In the genomic region with DNA sequence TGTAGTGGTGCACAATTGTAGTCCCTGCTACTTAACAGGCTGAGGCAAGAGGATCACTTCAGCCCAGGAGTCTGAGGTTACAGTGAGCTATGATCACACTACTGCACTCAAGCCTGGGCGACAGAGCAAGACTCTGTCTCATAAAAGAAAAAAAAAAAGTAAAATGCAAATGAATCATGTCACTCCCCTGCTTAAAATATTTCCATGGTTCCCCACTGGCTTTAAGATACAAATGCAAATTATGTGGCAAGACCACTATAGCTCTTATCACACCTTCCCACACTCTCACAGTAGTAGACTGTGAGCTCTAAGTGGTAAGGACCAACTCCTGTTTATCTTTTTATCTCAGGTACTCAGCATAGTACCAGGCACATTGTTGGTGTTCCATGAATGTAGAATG, we compare ENCODE assay signal across 10 cellular contexts. TPM values are rescaled to one million over a fixed set of nuclear protein-coding genes. Genes with fewer than 3 reads are reported as not detected.
A peak's percentile ranks its signal among the peaks of the same experiment; 100 is the strongest.
DNase-seq lines count a peak whose midpoint lies in the region; ATAC-seq, FAIRE-seq and TF ChIP-seq lines count a peak whose summit lies in the region.
"Not testable (repeated sequence)": the region's sequence is repeated elsewhere in the genome, so short reads cannot be mapped to it uniquely, and the experiment has no call there.
"Had no signal": no experiment of that assay in that cellular context is flagged by ENCODE, and none has a peak within 500 bp of the region (broad histone marks: within the 10 kb centered on the region; RNA-seq: fewer than 3 reads in every experiment).

No MANE protein-coding gene starts in this region.

- RAD21 ChIA-PET in GM12878 (lab: Charles Lee; ENCODE audit: unreplicated experiment) = not testable (repeated sequence)

- H2AFZ ChIP-seq in GM12878 (ENCODE audit: control insufficient read depth, low read depth, low read length) = not testable (repeated sequence)

- intact Hi-C loops in GM12878 (cut with micrococcal nuclease; ENCODE audit: unreplicated experiment) = not testable (repeated sequence)

- not testable (repeated sequence) for H3K36me3 ChIP-seq in GM12878 (ENCODE audit: control insufficient read depth in 2 of 2, insufficient read depth in 2 of 2, low read length in 1 of 2)

- TF ChIP-seq EP300 in GM12878 (IDR thresholded peaks at IDR 0.05; ENCODE audit: borderline replicate concordance in 1 of 2, control insufficient read depth in 1 of 2, low read depth in 2 of 2, low read length in 2 of 2) = not testable (repeated sequence)

- POLR2A ChIA-PET in GM12878 (lab: Charles Lee) = not testable (repeated sequence)

- not testable (repeated sequence) for TF ChIP-seq RAD21 in GM12878 (IDR thresholded peaks at IDR 0.05; ENCODE audit: insufficient read depth, low read depth, low read length)

- H3K9me3 ChIP-seq in GM12878 (replicated peaks; ENCODE audit: control insufficient read depth, insufficient read depth, low read length) = not testable (repeated sequence)

- peak; percentile 98 for ATAC-seq in GM18517 (IDR thresholded peaks at IDR 0.05; ENCODE audit: unreplicated experiment)
- peak; percentile 94 for ATAC-seq in GM19351 (IDR thresholded peaks at IDR 0.05; ENCODE audit: unreplicated experiment)
- peak; percentile 81 for ATAC-seq in GM21529 (IDR thresholded peaks at IDR 0.05; ENCODE audit: unreplicated experiment)
- ATAC-seq in HG02852 (IDR thresholded peaks at IDR 0.05; ENCODE audit: unreplicated experiment) = peak; percentile 97
- ATAC-seq in HG03175 (IDR thresholded peaks at IDR 0.05; ENCODE audit: unreplicated experiment) = peak; percentile 94
- ATAC-seq in HG03571 (IDR thresholded peaks at IDR 0.05; ENCODE audit: unreplicated experiment) = peak; percentile 76
- peak; percentile 92 for ATAC-seq in GM12878

- SMC1A ChIA-PET in GM12878 (lab: Charles Lee; ENCODE audit: uncharacterized antibody, unreplicated experiment) = not testable (repeated sequence)

- not testable (repeated sequence) for TF ChIP-seq CTCF in GM12878 (IDR thresholded peaks at IDR 0.05 in 2 of 3, conservative IDR thresholded peaks at IDR 0.05 in 1 of 3; ENCODE audit: control insufficient read depth in 2 of 3, extremely low read depth in 1 of 3, insufficient read depth in 1 of 3, low read depth in 3 of 3, low read length in 3 of 3)

- in situ Hi-C loops in GM12878 (cut with MboI) = not testable (repeated sequence)

- not testable (repeated sequence) for H3K4me2 ChIP-seq in GM12878 (ENCODE audit: control insufficient read depth, insufficient read depth)

- H3K9ac ChIP-seq in GM12878 (ENCODE audit: control insufficient read depth, insufficient read depth, low read length) = not testable (repeated sequence)

- not testable (repeated sequence) for DNase-seq in GM12878 (ENCODE audit: low read depth, low spot score)

- CTCF ChIA-PET in GM12878 (lab: Yijun Ruan, JAX) = not testable (repeated sequence)

- not testable (repeated sequence) for H3K27ac ChIP-seq in GM12878 (ENCODE audit: control insufficient read depth, insufficient read depth)

- TF ChIP-seq POLR2A in GM12878 (IDR thresholded peaks at IDR 0.05; ENCODE audit: low read depth, low read length) = not testable (repeated sequence)

- BruUV-seq in GM12878 (replicated peaks; lab: Mats Ljungman, UMichigan) = not testable (repeated sequence)

- WGBS in GM12878 (ENCODE audit: insufficient coverage, insufficient replicate concordance, low lambda C conversion rate, missing lambda C conversion rate) = no CpG with 5 or more reads among the region's 1 CpG

- not testable (repeated sequence) for H3K79me2 ChIP-seq in GM12878 (ENCODE audit: control insufficient read depth, insufficient read depth, low read length)

- H4K20me1 ChIP-seq in GM12878 (ENCODE audit: control insufficient read depth, insufficient read depth) = not testable (repeated sequence)

- not testable (repeated sequence) for FAIRE-seq in GM12878 (lab: Jason Lieb, UNC)

- not testable (repeated sequence) for H3K4me3 ChIP-seq in GM12878

- not testable (repeated sequence) for H3K4me1 ChIP-seq in GM12878 (ENCODE audit: control insufficient read depth, insufficient read depth, low read length)

- not testable (repeated sequence) for H3K27me3 ChIP-seq in GM12878 (replicated peaks in 1 of 2; ENCODE audit: control insufficient read depth in 2 of 2, insufficient read depth in 2 of 2, low read length in 1 of 2)

RNA-seq across cellular contexts. Expression of a gene that starts 53.6 kb away (rescaled TPM):
- total RNA-seq in GM12878 (2013; cell fraction: nucleolus; rRNA removed) = 7.2 and 7.8 TPM in 2 replicates
- total RNA-seq in GM12878 (2014; rRNA removed) = 2.5 and 3.4 TPM in 2 replicates
- total RNA-seq in GM12878 (2014; rRNA removed; fragmentation: Illumina TruSeq; extraction: Trizol) = 3.0 and 4.2 TPM in 2 replicates
- 8.2 and 8.9 TPM in 2 replicates for total RNA-seq in GM12878 (2021)
- 1.3 TPM for polyA plus RNA-seq in GM12878 (2011; ENCODE audit: low read depth)
- polyA plus RNA-seq in GM12878 (2011; rRNA removed) = 7.6 and 8.9 TPM in 2 replicates
- 3.5 and 4.8 TPM in 2 replicates for polyA plus RNA-seq in GM12878 (2011; cell fraction: cytosol; rRNA removed)
- 5.9 and 11.1 TPM in 2 replicates for polyA plus RNA-seq in GM12878 (2011; cell fraction: nucleus; rRNA removed)
- 2.0 and 3.6 TPM in 2 replicates for polyA plus RNA-seq in GM12878 (2012)
- 2.5 and 3.0 TPM in 2 replicates for polyA plus RNA-seq in GM12878 (2014; fragmentation: Illumina TruSeq; extraction: Trizol)
- polyA plus RNA-seq in GM12878 (2014; fragmentation: Nextera tagmentation; extraction: Ambion mirVana) = 1 to 10 TPM; 1.2 to 1.5 TPM
- polyA plus RNA-seq in GM12878 (2014; rRNA removed) = 1.6 and 1.7 TPM in 2 replicates
- polyA plus RNA-seq in GM12878 (2016; fragmentation: Nextera tagmentation; extraction: Ambion mirVana) = 1 to 10 TPM; 3.1 to 4.4 TPM
- polyA minus RNA-seq in GM12878 (2011; rRNA and poly(A)+ RNA removed) = 7.9 and 12.2 TPM in 2 replicates
- polyA minus RNA-seq in GM12878 (2011; cell fraction: cytosol; rRNA and poly(A)+ RNA removed) = 5.8 and 8.7 TPM in 2 replicates
- polyA minus RNA-seq in GM12878 (2011; cell fraction: nucleus; rRNA and poly(A)+ RNA removed) = 8.9 and 15.9 TPM in 2 replicates

RNA-seq across cellular contexts. Expression of a gene that starts 54.3 kb away (rescaled TPM):
- 4.7 and 6.2 TPM in 2 replicates for total RNA-seq in GM12878 (2013; cell fraction: nucleolus; rRNA removed)
- 9.1 and 10.7 TPM in 2 replicates for total RNA-seq in GM12878 (2014; rRNA removed)
- total RNA-seq in GM12878 (2014; rRNA removed; fragmentation: Illumina TruSeq; extraction: Trizol) = 12.5 and 12.7 TPM in 2 replicates
- total RNA-seq in GM12878 (2021) = 8.6 and 10.4 TPM in 2 replicates
- polyA plus RNA-seq in GM12878 (2011; ENCODE audit: low read depth) = 2.2 TPM
- 27.5 and 44.3 TPM in 2 replicates for polyA plus RNA-seq in GM12878 (2011; rRNA removed)
- 9.3 and 10.5 TPM in 2 replicates for polyA plus RNA-seq in GM12878 (2011; cell fraction: cytosol; rRNA removed)
- 10.4 and 11.0 TPM in 2 replicates for polyA plus RNA-seq in GM12878 (2011; cell fraction: nucleus; rRNA removed)
- 4.1 and 8.4 TPM in 2 replicates for polyA plus RNA-seq in GM12878 (2012)
- polyA plus RNA-seq in GM12878 (2014; fragmentation: Illumina TruSeq; extraction: Trizol) = 17.1 and 22.9 TPM in 2 replicates
- polyA plus RNA-seq in GM12878 (2014; fragmentation: Nextera tagmentation; extraction: Ambion mirVana) = 1 to 10 TPM; 4.3 to 6.7 TPM
- 12.7 and 15.1 TPM in 2 replicates for polyA plus RNA-seq in GM12878 (2014; rRNA removed)
- 10 to 100 TPM; 18.4 to 19.3 TPM for polyA plus RNA-seq in GM12878 (2016; fragmentation: Nextera tagmentation; extraction: Ambion mirVana)
- 9.1 and 9.4 TPM in 2 replicates for polyA minus RNA-seq in GM12878 (2011; rRNA and poly(A)+ RNA removed)
- 1.9 and 5.2 TPM in 2 replicates for polyA minus RNA-seq in GM12878 (2011; cell fraction: cytosol; rRNA and poly(A)+ RNA removed)
- polyA minus RNA-seq in GM12878 (2011; cell fraction: nucleus; rRNA and poly(A)+ RNA removed) = 3.0 and 4.1 TPM in 2 replicates
- total RNA-seq: myocyte, right atrium auricular region had no signal
- polyA plus RNA-seq: IgD-negative memory B cell had no signal
